Comparison of ENCODE assay signal across 8 cellular contexts in genomic region chr15:70492240-70493177, GRCh38.
DNase-seq lines count a peak whose midpoint lies in the region; ATAC-seq and TF ChIP-seq lines count a peak whose summit lies in the region.

No MANE protein-coding gene starts in this region.

- H3K4me1 ChIP-seq in adrenal gland (replicated peaks in 1 of 2) (peaks cover 0 to 10% of the 10 kb centered on the region in 2 donors), right lobe of liver (peaks cover 0 to 4% (median 2%) of the 10 kb centered on the region in 4 donors)

- intact Hi-C loops in adrenal gland (cut with DNase I): loop anchor here in 1 of 2 donors (10.0 kb wide), 1 partner anchor 1018 kb away; no protein-coding TSS in a partner anchor
- intact Hi-C loops in right lobe of liver (cut with DNase I): loop anchor here in 1 of 2 donors (10.0 kb wide), 1 partner anchor 1018 kb away; no protein-coding TSS in a partner anchor

- WGBS in adrenal gland, 4 donors: 68 to 75% (median 73%) methylated on average over 9 to 20 of the region's 20 CpGs
- WGBS in right lobe of liver (ENCODE audit: insufficient coverage, low coverage, low lambda C conversion rate, missing lambda C conversion rate): 68% methylated on average over 5 of the region's 20 CpGs

- H3K36me3 ChIP-seq in adrenal gland (replicated peaks in 1 of 2): no peaks in the 10 kb centered on the region
- no peaks in the 10 kb centered on the region for H3K36me3 ChIP-seq in right lobe of liver

- DNase-seq in AG20443 (ENCODE audit: low spot score): peak; percentile 91
- peak; percentile 38 to 93 (median 74) for DNase-seq in T-helper 1 cell
- peak; percentile 34 to 71 (median 48) for DNase-seq in adrenal gland
- peak in 2 of 3 donors; percentile 64 to 71 for DNase-seq in right lobe of liver
- DNase-seq in stimulated activated CD8-positive, alpha-beta memory T cell treated with anti-CD3 and anti-CD28 coated beads, Interleukin-4, amount 100 ng/mL, for 1 hour (ENCODE audit: low read depth in 2 of 2, low spot score in 1 of 2): peak; percentile 54 to 64
- DNase-seq in NCI-H2227 treated with DMSO at 0.1 percent for 48 hours (lab: John Stamatoyannopoulos, UW): no peak

- no peaks in the 10 kb centered on the region for H3K27me3 ChIP-seq in adrenal gland
- no peaks in the 10 kb centered on the region for H3K27me3 ChIP-seq in right lobe of liver

- peak in 2 of 6 experiments; percentile 21 to 32 for TF ChIP-seq CTCF in adrenal gland (IDR thresholded peaks at IDR 0.05)
- TF ChIP-seq CTCF in right lobe of liver (IDR thresholded peaks at IDR 0.05): no peak

- ATAC-seq in GM19372 (IDR thresholded peaks at IDR 0.05; ENCODE audit: low read depth, unreplicated experiment) (peak; percentile 42), HG03521 (IDR thresholded peaks at IDR 0.05; ENCODE audit: unreplicated experiment) (peak; percentile 36), right lobe of liver (peak; percentile 37 to 60 (median 50))

- no peak for TF ChIP-seq POLR2A in adrenal gland (IDR thresholded peaks at IDR 0.05)
- TF ChIP-seq POLR2A in right lobe of liver (IDR thresholded peaks at IDR 0.05): no peak

- no peaks in the 10 kb centered on the region for H3K9me3 ChIP-seq in adrenal gland (replicated peaks in 1 of 3)
- no peaks in the 10 kb centered on the region for H3K9me3 ChIP-seq in right lobe of liver

- no peak overlapping the region for H3K4me3 ChIP-seq in adrenal gland
- H3K4me3 ChIP-seq in right lobe of liver: no peak overlapping the region

- H3K27ac ChIP-seq in adrenal gland (peak overlapping the region in 2 of 5 donors; percentile 38 to 75), right lobe of liver (no peak overlapping the region)
